Comparison of ENCODE assay signal across 11 cellular contexts in the genomic region with DNA sequence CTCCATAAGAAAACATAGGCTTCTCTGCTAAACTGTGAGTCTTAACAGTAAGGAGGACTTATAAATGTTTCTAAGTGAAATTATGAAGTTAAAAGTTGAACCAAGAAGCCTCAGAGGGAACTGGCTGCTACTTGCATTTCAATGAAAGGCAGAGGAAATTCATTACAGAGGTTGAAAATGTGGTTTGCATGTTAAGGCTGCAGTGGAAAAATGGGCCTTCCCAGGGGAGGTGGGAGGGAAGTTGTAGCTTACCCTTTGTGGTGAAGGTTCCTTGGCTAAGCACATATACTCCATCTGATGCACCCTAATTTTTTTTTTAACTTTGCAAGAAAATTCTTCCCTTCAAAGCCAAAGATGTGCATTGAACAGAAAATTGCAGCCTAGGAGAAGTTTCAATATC.
DNase-seq lines count a peak whose midpoint lies in the region; ATAC-seq and TF ChIP-seq lines count a peak whose summit lies in the region.
"Had no signal": no experiment of that assay in that cellular context is flagged by ENCODE, and none has a peak within 500 bp of the region (broad histone marks: within the 10 kb centered on the region; RNA-seq: fewer than 3 reads in every experiment).

No MANE protein-coding gene starts in this region.

- H3K9ac ChIP-seq in KMS-11: no peak overlapping the region; the same call in 1 of the 2 replicates
- peak overlapping the region; percentile 58 for H3K9ac ChIP-seq in adipocyte (ENCODE audit: low read length)

- H3K27ac ChIP-seq in DOHH2 (ENCODE audit: low read depth, low read length) (no peak overlapping the region), KMS-11 (peak overlapping the region; percentile 64), left lung (no peak overlapping the region)
- H3K27ac ChIP-seq: heart left ventricle had no signal

- H2AFZ ChIP-seq in KMS-11 (ENCODE audit: low read depth): no peak overlapping the region

- TF ChIP-seq CTCF in DOHH2 (IDR thresholded peaks at IDR 0.05; ENCODE audit: low read depth, low read length, poor library complexity, severe bottlenecking): no peak
- TF ChIP-seq CTCF in KMS-11 (conservative IDR thresholded peaks at IDR 0.05; ENCODE audit: low read depth, low read length): no peak
- TF ChIP-seq CTCF in osteocyte (IDR thresholded peaks at IDR 0.05): no peak
- TF ChIP-seq CTCF in left lung (IDR thresholded peaks at IDR 0.05): no peak

- intact Hi-C loops in left lung (cut with DNase I): no loop called here

- H3K4me2 ChIP-seq in DOHH2 (ENCODE audit: low read length): peak overlapping the region; percentile 7
- H3K4me2 ChIP-seq in KMS-11: peak overlapping the region; percentile 93

- peaks cover 55% of the 10 kb centered on the region for H3K4me1 Mint-ChIP-seq in osteocyte (ENCODE audit: unreplicated experiment)

- H3K27ac Mint-ChIP-seq in osteocyte (ENCODE audit: unreplicated experiment): peak overlapping the region; percentile 64

- H3K27me3 ChIP-seq in DOHH2 (ENCODE audit: control insufficient read depth, low read length): no peaks in the 10 kb centered on the region
- H3K27me3 ChIP-seq in KMS-11 (ENCODE audit: insufficient read depth, low read depth): no peaks in the 10 kb centered on the region
- H3K27me3 ChIP-seq in adipocyte (replicated peaks; ENCODE audit: control insufficient read depth, insufficient read depth, low read length): no peaks in the 10 kb centered on the region
- no peaks in the 10 kb centered on the region for H3K27me3 ChIP-seq in left lung
- H3K27me3 ChIP-seq: heart left ventricle had no signal

- H3K9me3 ChIP-seq in DOHH2 (ENCODE audit: control insufficient read depth, insufficient read depth, low read length) (no peaks in the 10 kb centered on the region), adipocyte (ENCODE audit: control insufficient read depth, low read length) (no peaks in the 10 kb centered on the region), left lung (no peaks in the 10 kb centered on the region)
- H3K9me3 ChIP-seq: heart left ventricle had no signal

- peaks cover 40% of the 10 kb centered on the region for H3K4me1 ChIP-seq in DOHH2 (ENCODE audit: control insufficient read depth, low read length)
- peaks cover 71% of the 10 kb centered on the region for H3K4me1 ChIP-seq in KMS-11 (ENCODE audit: low read depth, poor library complexity, severe bottlenecking)
- peaks cover 62% of the 10 kb centered on the region for H3K4me1 ChIP-seq in adipocyte (ENCODE audit: control insufficient read depth, insufficient read depth, low read length)
- peaks cover 0 to 30% of the 10 kb centered on the region in 2 donors for H3K4me1 ChIP-seq in left lung

- no peak overlapping the region for H3K4me3 Mint-ChIP-seq in osteocyte (ENCODE audit: unreplicated experiment)
- H3K4me3 Mint-ChIP-seq: central memory CD8-positive, alpha-beta T cell had no signal

- no peaks in the 10 kb centered on the region for H3K27me3 Mint-ChIP-seq in osteocyte (ENCODE audit: unreplicated experiment)
- H3K27me3 Mint-ChIP-seq: central memory CD8-positive, alpha-beta T cell had no signal

- no peaks in the 10 kb centered on the region for H3K36me3 ChIP-seq in DOHH2 (ENCODE audit: control insufficient read depth, low read length)
- no peaks in the 10 kb centered on the region for H3K36me3 ChIP-seq in KMS-11 (ENCODE audit: insufficient read depth)
- H3K36me3 ChIP-seq in adipocyte (ENCODE audit: control insufficient read depth, insufficient read depth, low read length, severe bottlenecking): no peaks in the 10 kb centered on the region
- no peaks in the 10 kb centered on the region for H3K36me3 ChIP-seq in left lung
- H3K36me3 ChIP-seq: heart left ventricle had no signal

- ATAC-seq in left lung: no peak

- H3K9me3 Mint-ChIP-seq in osteocyte (ENCODE audit: unreplicated experiment): no peaks in the 10 kb centered on the region
- H3K9me3 Mint-ChIP-seq: central memory CD8-positive, alpha-beta T cell had no signal

- H3K79me2 ChIP-seq in DOHH2 (ENCODE audit: control insufficient read depth, low read length): peaks cover 7% of the 10 kb centered on the region
- peaks cover 53% of the 10 kb centered on the region; the same call in 1 of the 2 replicates for H3K79me2 ChIP-seq in KMS-11 (ENCODE audit: insufficient read depth, low read depth)

- no peaks in the 10 kb centered on the region for H3F3A ChIP-seq in DOHH2 (ENCODE audit: control insufficient read depth, insufficient read depth)

- peak; percentile 49 for DNase-seq in adipocyte (ENCODE audit: low read depth)
- no peak for DNase-seq in osteocyte (ENCODE audit: extremely low spot score, unreplicated experiment)
- no peak for DNase-seq in SIG-M5 treated with dmso at 0.1 percent for 504 hours (lab: John Stamatoyannopoulos, UW; ENCODE audit: unreplicated experiment)
- DNase-seq in HUDEP-2 (lab: John Stamatoyannopoulos, UW; ENCODE audit: unreplicated experiment in 76 of 76): no peak
- no peak for DNase-seq in left lung
- DNase-seq: COR-L47, T-helper 1 cell had no signal

- no peaks in the 10 kb centered on the region for H3K9me2 ChIP-seq in DOHH2 (replicated peaks; ENCODE audit: control insufficient read depth, low read length)

- no peaks in the 10 kb centered on the region for H3K36me3 Mint-ChIP-seq in osteocyte (ENCODE audit: unreplicated experiment)

- no peaks in the 10 kb centered on the region for H4K20me1 ChIP-seq in DOHH2 (ENCODE audit: control insufficient read depth, insufficient read depth, low read depth, low read length)
- no peaks in the 10 kb centered on the region for H4K20me1 ChIP-seq in KMS-11 (ENCODE audit: insufficient read depth)

- H3K4me3 ChIP-seq in DOHH2 (ENCODE audit: low read length): no peak overlapping the region
- H3K4me3 ChIP-seq in KMS-11 (IDR thresholded peaks at IDR 0.05; ENCODE audit: insufficient read depth, low read depth, low read length): no peak overlapping the region
- H3K4me3 ChIP-seq in adipocyte (ENCODE audit: low read length): peak overlapping the region; percentile 52
- no peak overlapping the region for H3K4me3 ChIP-seq in left lung
- H3K4me3 ChIP-seq: heart left ventricle had no signal
